8 cellular contexts compared by ENCODE assay signal in the genomic region with DNA sequence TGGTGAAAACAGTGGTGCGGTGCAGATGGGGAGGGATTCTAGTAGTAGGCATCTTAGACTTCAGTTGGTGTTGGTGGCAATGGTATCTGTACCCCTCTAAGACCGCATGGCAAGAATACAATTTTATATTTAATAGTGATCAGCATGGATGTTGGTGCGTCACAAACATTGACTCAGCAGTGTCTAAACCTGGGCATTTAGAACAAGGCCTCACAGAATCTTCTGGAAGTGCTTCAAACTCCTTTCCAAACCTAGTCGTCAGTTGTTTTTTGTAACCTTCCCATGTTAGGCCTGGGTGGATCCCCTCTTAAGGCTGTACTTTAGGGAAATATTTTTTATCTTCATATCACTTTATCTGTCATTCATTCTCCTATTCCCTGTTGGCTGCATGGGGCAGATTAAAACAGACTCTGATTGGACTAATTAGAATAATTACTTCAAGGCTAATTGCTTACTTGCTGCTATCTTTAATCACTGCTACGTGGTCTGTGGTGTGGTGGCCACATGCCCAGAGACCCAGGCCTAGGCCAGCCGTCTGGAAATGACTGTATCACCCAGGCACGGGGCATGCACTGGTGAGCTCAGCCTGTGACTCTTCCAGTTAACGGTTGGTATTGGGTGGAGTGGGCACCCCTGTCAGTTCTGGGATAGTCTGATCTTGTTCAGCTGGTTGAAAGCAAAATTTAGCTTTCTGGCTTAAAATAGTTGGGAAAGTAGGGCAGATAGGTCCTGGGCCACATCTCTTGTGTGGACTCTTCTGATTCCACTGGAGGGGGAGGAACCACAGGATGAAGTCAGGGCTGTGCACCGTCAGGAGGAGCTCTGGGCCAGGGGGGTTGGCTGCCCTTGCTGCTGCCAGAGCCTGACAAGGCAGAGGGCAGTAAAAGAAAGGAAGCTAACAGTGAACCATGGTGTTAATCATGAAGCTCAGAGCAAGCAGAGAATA. TPM values are rescaled to one million over a fixed set of nuclear protein-coding genes. Genes with fewer than 3 reads are reported as not detected.
DNase-seq lines count a peak whose midpoint lies in the region; ATAC-seq and TF ChIP-seq lines count a peak whose summit lies in the region.

No MANE protein-coding gene starts in this region.

- H3K4me3 ChIP-seq in adrenal gland (peak overlapping the region in 1 of 4 donors; percentile 85), kidney epithelial cell (ENCODE audit: low read depth, low read length) (peak overlapping the region; percentile 2), testis (no peak overlapping the region)

- 25 to 41% (median 32%) methylated on average over 7 to 9 of the region's 9 CpGs for WGBS in adrenal gland, 4 donors
- 34 to 38% methylated on average over 9 of the region's 9 CpGs for WGBS in testis, 2 donors

- H3K27ac Mint-ChIP-seq in activated T-cell treated with anti-CD3 and anti-CD28 coated beads, Interleukin-2, amount 50 U/mL, for 24 hours: peak overlapping the region; percentile 99

- peak overlapping the region; percentile 95 for H3K4me3 Mint-ChIP-seq in activated T-cell treated with anti-CD3 and anti-CD28 coated beads, Interleukin-2, amount 50 U/mL, for 24 hours

- H3K9me3 ChIP-seq in adrenal gland (replicated peaks in 1 of 3) (no peaks in the 10 kb centered on the region), testis (no peaks in the 10 kb centered on the region)

- peaks cover 85% of the 10 kb centered on the region for H3K36me3 Mint-ChIP-seq in activated T-cell treated with anti-CD3 and anti-CD28 coated beads, Interleukin-2, amount 50 U/mL, for 24 hours (ENCODE audit: low read depth)

- H3K27me3 Mint-ChIP-seq in activated T-cell treated with anti-CD3 and anti-CD28 coated beads, Interleukin-2, amount 50 U/mL, for 24 hours: no peaks in the 10 kb centered on the region

- intact Hi-C loops in adrenal gland (cut with DNase I) (loop anchor here in 1 of 2 donors (10.0 kb wide), 1 partner anchor 67 kb away; a partner anchor contains a TSS), testis (cut with DNase I; ENCODE audit: low total_unique reads) (no loop called here)

- TF ChIP-seq POLR2A in adrenal gland (IDR thresholded peaks at IDR 0.05) (peak in 1 of 2 donors; percentile 62), testis (IDR thresholded peaks at IDR 0.05) (no peak)

- DNase-seq in activated T-cell treated with anti-CD3 and anti-CD28 coated beads, Interleukin-2, amount 50 U/mL, for 24 hours: no peak
- no peak for DNase-seq in activated T-cell treated with anti-CD3 and anti-CD28 coated beads, Interleukin-2, amount 50 U/mL, for 1 hour
- DNase-seq in adrenal gland (peak; percentile 50 to 84 (median 76)), kidney epithelial cell (ENCODE audit: low read depth) (peak; percentile 44), testis (no peak), SIG-M5 treated with dmso at 0.1 percent for 504 hours (lab: John Stamatoyannopoulos, UW; ENCODE audit: unreplicated experiment) (no peak)
- DNase-seq in effector CD4-positive, alpha-beta T cell: no peak

- H3K9me3 Mint-ChIP-seq in activated T-cell treated with anti-CD3 and anti-CD28 coated beads, Interleukin-2, amount 50 U/mL, for 24 hours: no peaks in the 10 kb centered on the region

- peaks cover 72% of the 10 kb centered on the region for H3K4me1 Mint-ChIP-seq in activated T-cell treated with anti-CD3 and anti-CD28 coated beads, Interleukin-2, amount 50 U/mL, for 24 hours (ENCODE audit: low read depth)

- TF ChIP-seq CTCF in adrenal gland (IDR thresholded peaks at IDR 0.05): no peak
- TF ChIP-seq CTCF in kidney epithelial cell (IDR thresholded peaks at IDR 0.05; ENCODE audit: insufficient read depth, low read length, poor library complexity, severe bottlenecking): no peak
- no peak for TF ChIP-seq CTCF in testis (IDR thresholded peaks at IDR 0.05)

- ATAC-seq in GM18909 (IDR thresholded peaks at IDR 0.05; ENCODE audit: poor library complexity, unreplicated experiment): no peak

- peak overlapping the region; percentile 3 to 99 (median 90) for H3K27ac ChIP-seq in adrenal gland
- peak overlapping the region; percentile 8 to 54 for H3K27ac ChIP-seq in testis

- no peaks in the 10 kb centered on the region for H3K27me3 ChIP-seq in adrenal gland
- H3K27me3 ChIP-seq in kidney epithelial cell (ENCODE audit: control insufficient read depth, insufficient read depth, low read length): no peaks in the 10 kb centered on the region
- no peaks in the 10 kb centered on the region for H3K27me3 ChIP-seq in testis

- H3K4me1 ChIP-seq in adrenal gland (replicated peaks in 1 of 2) (peaks cover 65 to 85% of the 10 kb centered on the region in 2 donors), testis (peaks cover 46% of the 10 kb centered on the region)

- H3K36me3 ChIP-seq in adrenal gland (replicated peaks in 1 of 2) (peaks cover 0 to 16% of the 10 kb centered on the region in 2 donors), kidney epithelial cell (ENCODE audit: control insufficient read depth, insufficient read depth, low read length) (no peaks in the 10 kb centered on the region), testis (ENCODE audit: low read depth, missing control alignments) (no peaks in the 10 kb centered on the region)

RNA-seq across cellular contexts. Expression of a gene that starts 4.5 kb away (rescaled TPM):
- 100 to 1,000 TPM; 109 to 154 (median 141) TPM for total RNA-seq in adrenal gland
- 100 to 1,000 TPM in 1 of 3 donors, 10 to 100 TPM in 2; 28.4 to 118 (median 33.8) TPM for polyA plus RNA-seq in adrenal gland
- total RNA-seq in kidney epithelial cell: 103 and 105 TPM in 2 replicates
- 100 to 1,000 TPM; 213 to 253 TPM for total RNA-seq in testis
- polyA plus RNA-seq in testis (ENCODE audit: insufficient read depth, low read depth, low replicate concordance): 172 TPM

RNA-seq across cellular contexts. Expression of a gene that starts 37.3 kb away (rescaled TPM):
- 10 to 100 TPM; 21.8 to 65.1 (median 48.2) TPM for total RNA-seq in adrenal gland
- 10 to 100 TPM in 1 of 3 donors, 1 to 10 TPM in 2; 4.1 to 27.8 (median 8.9) TPM for polyA plus RNA-seq in adrenal gland
- total RNA-seq in kidney epithelial cell: 53.7 and 63.1 TPM in 2 replicates
- total RNA-seq in testis: 10 to 100 TPM; 40.0 to 46.8 TPM
- polyA plus RNA-seq in testis (ENCODE audit: insufficient read depth, low read depth, low replicate concordance): 24.2 TPM

Comparison
In these comparisons a context has a peak if more than half of its experiments do, and no peak if none do; other contexts are left out.
1. DNase-seq: peak in adrenal gland (7 of 7) and kidney epithelial cell (single experiment); none in activated T-cell treated with anti-CD3 and anti-CD28 coated beads, Interleukin-2, amount 50 U/mL, for 24 hours (single experiment), activated T-cell treated with anti-CD3 and anti-CD28 coated beads, Interleukin-2, amount 50 U/mL, for 1 hour (single experiment), testis (single experiment), SIG-M5 treated with dmso at 0.1 percent for 504 hours (single experiment) and effector CD4-positive, alpha-beta T cell (single experiment).